ENCODE assay signal across 8 cellular contexts in genomic region chr16:73713817-73714495, GRCh38.
DNase-seq lines count a peak whose midpoint lies in the region; ATAC-seq and TF ChIP-seq lines count a peak whose summit lies in the region.

No MANE protein-coding gene starts in this region.

- no peak overlapping the region for H3K4me3 ChIP-seq in astrocyte of the cerebellum (ENCODE audit: low read depth, low read length)
- H3K4me3 ChIP-seq in mucosa of descending colon: no peak overlapping the region
- H3K4me3 ChIP-seq in aorta (ENCODE audit: low read length in 2 of 2): no peak overlapping the region

- TF ChIP-seq CTCF in astrocyte of the cerebellum (IDR thresholded peaks at IDR 0.05; ENCODE audit: low read depth, low read length, missing control alignments) (peak; percentile 48), mucosa of descending colon (IDR thresholded peaks at IDR 0.05) (peak; percentile 12)

- no peaks in the 10 kb centered on the region for H3K4me1 ChIP-seq in mucosa of descending colon (ENCODE audit: low read depth)
- H3K4me1 ChIP-seq in aorta (ENCODE audit: control insufficient read depth in 1 of 2, insufficient read depth in 2 of 2, low read length in 2 of 2): peaks cover 0 to 2% of the 10 kb centered on the region in 2 donors

- H3K36me3 ChIP-seq in mucosa of descending colon (ENCODE audit: low read depth): no peaks in the 10 kb centered on the region
- H3K36me3 ChIP-seq in aorta (ENCODE audit: control insufficient read depth in 1 of 2, insufficient read depth in 2 of 2, low read length in 1 of 2): no peaks in the 10 kb centered on the region

- intact Hi-C loops in mucosa of descending colon (cut with DNase I, micrococcal nuclease) (no loop called here), aorta (cut with DNase I) (loop anchor here in 1 of 2 donors (2.0 kb wide), 1 partner anchor 163 kb away; no protein-coding TSS in a partner anchor)

- no peak overlapping the region for H3K27ac ChIP-seq in aorta (ENCODE audit: low read depth in 1 of 2, low read length in 2 of 2)

- 82 to 85% methylated on average over 10 of the region's 10 CpGs for WGBS in aorta, 2 donors

- in situ Hi-C loops in astrocyte of the cerebellum (cut with HindIII; ENCODE audit: low sequenced_read_pairs): no loop called here

- ATAC-seq in mucosa of descending colon: no peak
- no peak for ATAC-seq in HG02938 (IDR thresholded peaks at IDR 0.05; ENCODE audit: unreplicated experiment)
- ATAC-seq in aorta (ENCODE audit: low FRiP score): no peak
- ATAC-seq in GM21576 (IDR thresholded peaks at IDR 0.05; ENCODE audit: unreplicated experiment): no peak

- H3K9me3 ChIP-seq in mucosa of descending colon (no peaks in the 10 kb centered on the region), aorta (ENCODE audit: control insufficient read depth, low read length) (no peaks in the 10 kb centered on the region)

- peak; percentile 35 for DNase-seq in COLO668 (lab: John Stamatoyannopoulos, UW; ENCODE audit: unreplicated experiment)
- DNase-seq in HuH-7 (ENCODE audit: low spot score): peak; percentile 39
- DNase-seq in astrocyte of the cerebellum (ENCODE audit: low read depth): no peak
- DNase-seq in mucosa of descending colon: peak in 2 of 3 donors; percentile 45 to 69
- no peak for DNase-seq in aorta
- DNase-seq in NCI-H2171 (lab: John Stamatoyannopoulos, UW): no peak

- H3K27me3 ChIP-seq in aorta (ENCODE audit: control insufficient read depth in 1 of 2, insufficient read depth in 2 of 2, low read length in 1 of 2): no peaks in the 10 kb centered on the region

Comparison
In these comparisons a context has a peak if more than half of its experiments do, and no peak if none do; other contexts are left out.
1. DNase-seq: peak in COLO668 (single experiment), HuH-7 (single experiment) and mucosa of descending colon (2 of 3); none in astrocyte of the cerebellum (single experiment), aorta (0 of 2) and NCI-H2171 (single experiment).